ENCODE assay signal across 1 cellular context in the genomic region with DNA sequence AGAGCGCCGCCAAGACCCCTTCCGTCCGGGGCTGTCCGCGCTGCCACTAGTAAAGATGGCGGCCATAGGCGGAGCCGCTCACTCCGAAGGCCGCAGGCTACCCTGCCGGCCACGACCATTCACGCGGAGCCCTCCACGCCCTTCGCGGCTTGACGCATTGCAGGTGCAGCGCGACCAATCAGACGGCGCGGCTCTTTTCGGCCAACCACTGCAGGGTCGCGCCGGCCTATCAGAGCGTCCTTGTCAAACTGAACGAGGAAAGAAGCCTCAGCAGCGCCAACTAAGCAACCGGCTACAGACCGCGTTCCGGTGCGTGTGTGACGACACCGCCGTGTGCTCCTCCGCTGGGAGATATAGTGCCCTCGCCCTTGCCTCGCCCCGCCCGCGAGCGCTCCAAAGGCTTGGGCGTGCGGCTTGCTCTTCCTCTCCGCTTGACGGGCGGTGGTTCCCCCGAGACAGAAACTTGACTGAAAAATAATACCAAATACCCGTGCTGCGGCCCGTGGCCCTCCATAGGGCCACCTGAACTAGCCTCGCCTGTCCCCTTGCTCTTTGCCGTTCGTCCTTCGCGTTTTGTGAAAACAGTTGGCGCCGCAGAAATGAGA.
TF ChIP-seq lines count a peak whose summit lies in the region.

No MANE protein-coding gene starts in this region.

TF ChIP-seq in K562, 482 proteins besides CTCF, POLR2A, EP300 and RAD21 (continued from another document):
- TF ChIP-seq, protein P1, sequence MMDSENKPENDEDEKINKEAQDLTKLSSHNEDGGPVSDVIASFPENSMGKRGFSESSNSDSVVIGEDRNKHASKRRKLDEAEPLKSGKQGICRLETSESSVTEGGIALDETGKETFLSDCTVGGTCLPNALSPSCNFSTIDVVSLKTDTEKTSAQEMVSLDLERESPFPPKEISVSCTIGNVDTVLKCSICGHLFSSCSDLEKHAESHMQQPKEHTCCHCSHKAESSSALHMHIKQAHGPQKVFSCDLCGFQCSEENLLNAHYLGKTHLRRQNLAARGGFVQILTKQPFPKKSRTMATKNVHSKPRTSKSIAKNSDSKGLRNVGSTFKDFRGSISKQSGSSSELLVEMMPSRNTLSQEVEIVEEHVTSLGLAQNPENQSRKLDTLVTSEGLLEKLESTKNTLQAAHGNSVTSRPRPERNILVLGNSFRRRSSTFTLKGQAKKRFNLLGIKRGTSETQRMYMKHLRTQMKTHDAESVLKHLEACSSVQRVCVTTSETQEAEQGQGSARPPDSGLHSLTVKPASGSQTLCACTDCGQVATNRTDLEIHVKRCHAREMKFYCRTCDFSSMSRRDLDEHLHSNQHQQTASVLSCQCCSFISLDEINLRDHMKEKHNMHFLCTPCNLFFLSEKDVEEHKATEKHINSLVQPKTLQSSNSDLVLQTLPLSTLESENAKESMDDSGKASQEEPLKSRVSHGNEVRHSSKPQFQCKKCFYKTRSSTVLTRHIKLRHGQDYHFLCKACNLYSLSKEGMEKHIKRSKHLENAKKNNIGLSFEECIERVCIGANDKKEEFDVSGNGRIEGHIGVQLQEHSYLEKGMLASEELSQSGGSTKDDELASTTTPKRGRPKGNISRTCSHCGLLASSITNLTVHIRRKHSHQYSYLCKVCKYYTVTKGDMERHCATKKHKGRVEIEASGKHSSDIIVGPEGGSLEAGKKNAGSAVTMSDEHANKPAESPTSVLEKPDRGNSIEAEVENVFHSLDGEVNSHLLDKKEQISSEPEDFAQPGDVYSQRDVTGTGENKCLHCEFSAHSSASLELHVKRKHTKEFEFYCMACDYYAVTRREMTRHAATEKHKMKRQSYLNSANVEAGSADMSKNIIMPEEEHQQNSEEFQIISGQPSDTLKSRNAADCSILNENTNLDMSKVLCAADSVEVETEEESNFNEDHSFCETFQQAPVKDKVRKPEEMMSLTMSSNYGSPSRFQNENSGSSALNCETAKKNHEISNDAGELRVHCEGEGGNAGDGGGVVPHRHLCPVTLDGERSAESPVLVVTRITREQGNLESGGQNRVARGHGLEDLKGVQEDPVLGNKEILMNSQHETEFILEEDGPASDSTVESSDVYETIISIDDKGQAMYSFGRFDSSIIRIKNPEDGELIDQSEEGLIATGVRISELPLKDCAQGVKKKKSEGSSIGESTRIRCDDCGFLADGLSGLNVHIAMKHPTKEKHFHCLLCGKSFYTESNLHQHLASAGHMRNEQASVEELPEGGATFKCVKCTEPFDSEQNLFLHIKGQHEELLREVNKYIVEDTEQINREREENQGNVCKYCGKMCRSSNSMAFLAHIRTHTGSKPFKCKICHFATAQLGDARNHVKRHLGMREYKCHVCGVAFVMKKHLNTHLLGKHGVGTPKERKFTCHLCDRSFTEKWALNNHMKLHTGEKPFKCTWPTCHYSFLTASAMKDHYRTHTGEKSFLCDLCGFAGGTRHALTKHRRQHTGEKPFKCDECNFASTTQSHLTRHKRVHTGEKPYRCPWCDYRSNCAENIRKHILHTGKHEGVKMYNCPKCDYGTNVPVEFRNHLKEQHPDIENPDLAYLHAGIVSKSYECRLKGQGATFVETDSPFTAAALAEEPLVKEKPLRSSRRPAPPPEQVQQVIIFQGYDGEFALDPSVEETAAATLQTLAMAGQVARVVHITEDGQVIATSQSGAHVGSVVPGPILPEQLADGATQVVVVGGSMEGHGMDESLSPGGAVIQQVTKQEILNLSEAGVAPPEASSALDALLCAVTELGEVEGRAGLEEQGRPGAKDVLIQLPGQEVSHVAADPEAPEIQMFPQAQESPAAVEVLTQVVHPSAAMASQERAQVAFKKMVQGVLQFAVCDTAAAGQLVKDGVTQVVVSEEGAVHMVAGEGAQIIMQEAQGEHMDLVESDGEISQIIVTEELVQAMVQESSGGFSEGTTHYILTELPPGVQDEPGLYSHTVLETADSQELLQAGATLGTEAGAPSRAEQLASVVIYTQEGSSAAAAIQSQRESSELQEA (IDR thresholded peaks at IDR 0.05; ENCODE audit: low read depth): no peak
- no peak for TF ChIP-seq ZNF316 (IDR thresholded peaks at IDR 0.05)
- TF ChIP-seq ZNF146 (CRISPR knock-in tag; IDR thresholded peaks at IDR 0.05; ENCODE audit: unreplicated experiment): no peak
- no peak for TF ChIP-seq HMG20A (CRISPR knock-in tag; conservative IDR thresholded peaks at IDR 0.05)
- peak; percentile 90 for TF ChIP-seq RNF2 (IDR thresholded peaks at IDR 0.05)
- no peak for TF ChIP-seq ZFPM2 (CRISPR knock-in tag; IDR thresholded peaks at IDR 0.05)
- TF ChIP-seq, protein P2, sequence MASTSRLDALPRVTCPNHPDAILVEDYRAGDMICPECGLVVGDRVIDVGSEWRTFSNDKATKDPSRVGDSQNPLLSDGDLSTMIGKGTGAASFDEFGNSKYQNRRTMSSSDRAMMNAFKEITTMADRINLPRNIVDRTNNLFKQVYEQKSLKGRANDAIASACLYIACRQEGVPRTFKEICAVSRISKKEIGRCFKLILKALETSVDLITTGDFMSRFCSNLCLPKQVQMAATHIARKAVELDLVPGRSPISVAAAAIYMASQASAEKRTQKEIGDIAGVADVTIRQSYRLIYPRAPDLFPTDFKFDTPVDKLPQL (IDR thresholded peaks at IDR 0.05; ENCODE audit: extremely low read depth, insufficient read length): no peak
- TF ChIP-seq, protein P3, sequence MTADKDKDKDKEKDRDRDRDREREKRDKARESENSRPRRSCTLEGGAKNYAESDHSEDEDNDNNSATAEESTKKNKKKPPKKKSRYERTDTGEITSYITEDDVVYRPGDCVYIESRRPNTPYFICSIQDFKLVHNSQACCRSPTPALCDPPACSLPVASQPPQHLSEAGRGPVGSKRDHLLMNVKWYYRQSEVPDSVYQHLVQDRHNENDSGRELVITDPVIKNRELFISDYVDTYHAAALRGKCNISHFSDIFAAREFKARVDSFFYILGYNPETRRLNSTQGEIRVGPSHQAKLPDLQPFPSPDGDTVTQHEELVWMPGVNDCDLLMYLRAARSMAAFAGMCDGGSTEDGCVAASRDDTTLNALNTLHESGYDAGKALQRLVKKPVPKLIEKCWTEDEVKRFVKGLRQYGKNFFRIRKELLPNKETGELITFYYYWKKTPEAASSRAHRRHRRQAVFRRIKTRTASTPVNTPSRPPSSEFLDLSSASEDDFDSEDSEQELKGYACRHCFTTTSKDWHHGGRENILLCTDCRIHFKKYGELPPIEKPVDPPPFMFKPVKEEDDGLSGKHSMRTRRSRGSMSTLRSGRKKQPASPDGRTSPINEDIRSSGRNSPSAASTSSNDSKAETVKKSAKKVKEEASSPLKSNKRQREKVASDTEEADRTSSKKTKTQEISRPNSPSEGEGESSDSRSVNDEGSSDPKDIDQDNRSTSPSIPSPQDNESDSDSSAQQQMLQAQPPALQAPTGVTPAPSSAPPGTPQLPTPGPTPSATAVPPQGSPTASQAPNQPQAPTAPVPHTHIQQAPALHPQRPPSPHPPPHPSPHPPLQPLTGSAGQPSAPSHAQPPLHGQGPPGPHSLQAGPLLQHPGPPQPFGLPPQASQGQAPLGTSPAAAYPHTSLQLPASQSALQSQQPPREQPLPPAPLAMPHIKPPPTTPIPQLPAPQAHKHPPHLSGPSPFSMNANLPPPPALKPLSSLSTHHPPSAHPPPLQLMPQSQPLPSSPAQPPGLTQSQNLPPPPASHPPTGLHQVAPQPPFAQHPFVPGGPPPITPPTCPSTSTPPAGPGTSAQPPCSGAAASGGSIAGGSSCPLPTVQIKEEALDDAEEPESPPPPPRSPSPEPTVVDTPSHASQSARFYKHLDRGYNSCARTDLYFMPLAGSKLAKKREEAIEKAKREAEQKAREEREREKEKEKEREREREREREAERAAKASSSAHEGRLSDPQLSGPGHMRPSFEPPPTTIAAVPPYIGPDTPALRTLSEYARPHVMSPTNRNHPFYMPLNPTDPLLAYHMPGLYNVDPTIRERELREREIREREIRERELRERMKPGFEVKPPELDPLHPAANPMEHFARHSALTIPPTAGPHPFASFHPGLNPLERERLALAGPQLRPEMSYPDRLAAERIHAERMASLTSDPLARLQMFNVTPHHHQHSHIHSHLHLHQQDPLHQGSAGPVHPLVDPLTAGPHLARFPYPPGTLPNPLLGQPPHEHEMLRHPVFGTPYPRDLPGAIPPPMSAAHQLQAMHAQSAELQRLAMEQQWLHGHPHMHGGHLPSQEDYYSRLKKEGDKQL (CRISPR knock-in tag; IDR thresholded peaks at IDR 0.05; ENCODE audit: borderline replicate concordance): no peak
- TF ChIP-seq, protein P4, sequence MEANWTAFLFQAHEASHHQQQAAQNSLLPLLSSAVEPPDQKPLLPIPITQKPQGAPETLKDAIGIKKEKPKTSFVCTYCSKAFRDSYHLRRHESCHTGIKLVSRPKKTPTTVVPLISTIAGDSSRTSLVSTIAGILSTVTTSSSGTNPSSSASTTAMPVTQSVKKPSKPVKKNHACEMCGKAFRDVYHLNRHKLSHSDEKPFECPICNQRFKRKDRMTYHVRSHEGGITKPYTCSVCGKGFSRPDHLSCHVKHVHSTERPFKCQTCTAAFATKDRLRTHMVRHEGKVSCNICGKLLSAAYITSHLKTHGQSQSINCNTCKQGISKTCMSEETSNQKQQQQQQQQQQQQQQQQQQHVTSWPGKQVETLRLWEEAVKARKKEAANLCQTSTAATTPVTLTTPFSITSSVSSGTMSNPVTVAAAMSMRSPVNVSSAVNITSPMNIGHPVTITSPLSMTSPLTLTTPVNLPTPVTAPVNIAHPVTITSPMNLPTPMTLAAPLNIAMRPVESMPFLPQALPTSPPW (CRISPR knock-in tag; IDR thresholded peaks at IDR 0.05): no peak; the same call in 1 of the 2 replicates
- peak; percentile 50 for TF ChIP-seq C11orf30 (IDR thresholded peaks at IDR 0.05; ENCODE audit: low read depth)
- peak; percentile 61 for TF ChIP-seq KDM5B (IDR thresholded peaks at IDR 0.05; ENCODE audit: insufficient replicate concordance, low read depth, low read length)
TF ChIP-seq in K562: peak in this region for 138.
